Comparison of ENCODE assay signal across 9 cellular contexts in the genomic region with DNA sequence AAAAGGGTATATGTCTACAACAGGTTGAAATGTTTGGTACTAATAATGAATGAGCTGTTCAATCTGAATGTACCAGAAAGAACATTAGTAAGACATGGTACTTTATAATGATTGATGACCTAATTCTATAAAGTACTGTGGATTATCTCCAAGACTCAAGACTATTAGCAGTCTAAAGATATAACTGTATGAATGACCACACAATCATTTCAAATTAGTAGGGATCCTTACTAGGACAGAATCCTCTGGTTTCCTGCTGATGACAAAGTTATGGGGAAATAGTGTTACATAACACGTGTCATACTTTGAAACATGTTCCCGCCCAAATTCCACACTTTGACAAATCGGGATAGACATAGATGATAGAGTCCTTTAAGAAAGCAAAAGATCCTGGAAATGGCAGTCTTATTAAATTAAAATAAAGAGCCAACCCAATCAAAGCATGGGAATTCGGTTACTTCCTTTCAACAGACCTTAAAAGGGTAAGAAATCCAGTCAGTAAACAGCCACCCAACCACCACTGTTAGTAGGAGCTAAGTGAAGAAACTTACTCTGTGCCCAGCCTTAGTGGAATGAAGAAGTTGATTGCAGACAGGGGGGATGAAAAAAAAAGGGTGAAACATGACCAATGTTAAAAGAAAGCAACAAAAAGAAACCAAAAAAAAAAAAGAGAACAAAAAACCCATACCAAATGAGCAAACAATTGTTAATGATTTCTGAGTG. TPM values are rescaled to one million over a fixed set of nuclear protein-coding genes. Genes with fewer than 3 reads are reported as not detected.
DNase-seq lines count a peak whose midpoint lies in the region; ATAC-seq and TF ChIP-seq lines count a peak whose summit lies in the region.
"Had no signal": no experiment of that assay in that cellular context is flagged by ENCODE, and none has a peak within 500 bp of the region (broad histone marks: within the 10 kb centered on the region; RNA-seq: fewer than 3 reads in every experiment).

No MANE protein-coding gene starts in this region.

- H3K9me3 ChIP-seq in neural progenitor cell (ENCODE audit: low read depth): no peaks in the 10 kb centered on the region

- H3K36me3 Mint-ChIP-seq in brain: peaks cover 22% of the 10 kb centered on the region
- H3K36me3 Mint-ChIP-seq in neural progenitor cell: peaks cover 14% of the 10 kb centered on the region

- peaks cover 11% of the 10 kb centered on the region for H3K4me1 ChIP-seq in neural progenitor cell

- POLR2A ChIA-PET in GM10248 (lab: Yijun Ruan, JAX): no interaction called here

- TF ChIP-seq CTCF in brain (conservative IDR thresholded peaks at IDR 0.05): no peak
- no peak for TF ChIP-seq CTCF in neural progenitor cell (IDR thresholded peaks at IDR 0.05)
- TF ChIP-seq CTCF in GM10248 (IDR thresholded peaks at IDR 0.05; ENCODE audit: control extremely low read depth, extremely low read depth, low read depth, missing control alignments): no peak

- H3K9ac ChIP-seq in neural progenitor cell: no peak overlapping the region

- no peak overlapping the region for H3K4me3 ChIP-seq in neural progenitor cell

- H3K27me3 Mint-ChIP-seq in brain: peaks cover 6% of the 10 kb centered on the region
- H3K27me3 Mint-ChIP-seq in neural progenitor cell (ENCODE audit: insufficient read depth, low read depth): peaks cover 8% of the 10 kb centered on the region

- H4K20me1 ChIP-seq in neural progenitor cell (ENCODE audit: low read depth): peaks cover 16% of the 10 kb centered on the region

- H3K9me3 Mint-ChIP-seq in brain (peaks cover 0 to 9% (median 5%) of the 10 kb centered on the region in 5 experiments), neural progenitor cell (peaks cover 10% of the 10 kb centered on the region)

- peak overlapping the region; percentile 64 to 86 (median 75) for H3K4me3 Mint-ChIP-seq in brain
- peak overlapping the region; percentile 57 for H3K4me3 Mint-ChIP-seq in neural progenitor cell

- DNase-seq in ELR (ENCODE audit: low read depth) (peak; percentile 66), NOMO-1 (lab: John Stamatoyannopoulos, UW; ENCODE audit: unreplicated experiment in 2 of 2) (peak; percentile 70 to 76), neural progenitor cell (ENCODE audit: low spot score) (no peak), NCI-H2107 treated with DMSO at 0.1 percent for 48 hours (lab: John Stamatoyannopoulos, UW; ENCODE audit: unreplicated experiment) (no peak), NCI-H446 (lab: John Stamatoyannopoulos, UW) (no peak), GM10248 (ENCODE audit: extremely low spot score) (no peak)
- DNase-seq: activated CD8-positive, alpha-beta memory T cell treated with anti-CD3 and anti-CD28 coated beads for 24 hours had no signal

- peak overlapping the region in 4 of 5 experiments; percentile 66 to 92 (median 80) for H3K27ac Mint-ChIP-seq in brain
- no peak overlapping the region for H3K27ac Mint-ChIP-seq in neural progenitor cell

- peaks cover 5% of the 10 kb centered on the region for H3K36me3 ChIP-seq in neural progenitor cell

- peaks cover 54% of the 10 kb centered on the region for H3K79me2 ChIP-seq in neural progenitor cell (ENCODE audit: low read depth)

- H3K4me2 ChIP-seq in neural progenitor cell: no peak overlapping the region

- H3K4me1 Mint-ChIP-seq in brain (peaks cover 47% of the 10 kb centered on the region), neural progenitor cell (peaks cover 18% of the 10 kb centered on the region)

- H3F3A ChIP-seq in neural progenitor cell (ENCODE audit: low read depth): peaks cover 18% of the 10 kb centered on the region

- ATAC-seq in HG02981 (IDR thresholded peaks at IDR 0.05; ENCODE audit: unreplicated experiment): no peak

- CTCF ChIA-PET in GM10248 (lab: Yijun Ruan, JAX): interaction anchor here (1.0 to 7.0 kb wide), 5 partner anchors 10 to 110 kb away, joined by 3 to 39 read pairs (median 8); a partner anchor contains a TSS

- no peak overlapping the region for H2AFZ ChIP-seq in neural progenitor cell (replicated peaks)

- no peak overlapping the region for H3K27ac ChIP-seq in neural progenitor cell

- peaks cover 11% of the 10 kb centered on the region for H3K27me3 ChIP-seq in neural progenitor cell

RNA-seq across cellular contexts. Expression of a gene that starts 2.8 kb away (rescaled TPM):
- 101 TPM for polyA plus RNA-seq in brain (ENCODE audit: insufficient read depth, low read depth, low replicate concordance)
- total RNA-seq in neural progenitor cell (ENCODE audit: low replicate concordance): 69.5 and 101 TPM in 2 replicates

RNA-seq across cellular contexts. Expression of a gene that starts 3.0 kb away (rescaled TPM):
- 0.24 TPM for polyA plus RNA-seq in brain (ENCODE audit: insufficient read depth, low read depth, low replicate concordance)
- total RNA-seq in neural progenitor cell (ENCODE audit: low replicate concordance): 0.17 and 0.31 TPM in 2 replicates

RNA-seq across cellular contexts. Expression of a gene that starts 30.5 kb away (rescaled TPM):
- polyA plus RNA-seq in brain (ENCODE audit: insufficient read depth, low read depth, low replicate concordance): 9.4 TPM
- 54.1 and 87.5 TPM in 2 replicates for total RNA-seq in neural progenitor cell (ENCODE audit: low replicate concordance)

RNA-seq across cellular contexts. Expression of a gene that starts 31.1 kb away (rescaled TPM):
- polyA plus RNA-seq in brain (ENCODE audit: insufficient read depth, low read depth, low replicate concordance): 23.4 TPM
- total RNA-seq in neural progenitor cell (ENCODE audit: low replicate concordance): 41.1 and 62.3 TPM in 2 replicates

RNA-seq across cellular contexts. Expression of a gene that starts 49.0 kb away (rescaled TPM):
- polyA plus RNA-seq in brain (ENCODE audit: insufficient read depth, low read depth, low replicate concordance): 241 TPM
- total RNA-seq in neural progenitor cell (ENCODE audit: low replicate concordance): 356 and 363 TPM in 2 replicates

Comparison
In these comparisons a context has a peak if more than half of its experiments do, and no peak if none do; other contexts are left out.
1. DNase-seq: peak in ELR (single experiment) and NOMO-1 (2 of 2); none in neural progenitor cell (single experiment), NCI-H2107 treated with DMSO at 0.1 percent for 48 hours (single experiment), NCI-H446 (0 of 2) and GM10248 (single experiment).